Comparison of ENCODE assay signal across 35 cellular contexts in the genomic region with DNA sequence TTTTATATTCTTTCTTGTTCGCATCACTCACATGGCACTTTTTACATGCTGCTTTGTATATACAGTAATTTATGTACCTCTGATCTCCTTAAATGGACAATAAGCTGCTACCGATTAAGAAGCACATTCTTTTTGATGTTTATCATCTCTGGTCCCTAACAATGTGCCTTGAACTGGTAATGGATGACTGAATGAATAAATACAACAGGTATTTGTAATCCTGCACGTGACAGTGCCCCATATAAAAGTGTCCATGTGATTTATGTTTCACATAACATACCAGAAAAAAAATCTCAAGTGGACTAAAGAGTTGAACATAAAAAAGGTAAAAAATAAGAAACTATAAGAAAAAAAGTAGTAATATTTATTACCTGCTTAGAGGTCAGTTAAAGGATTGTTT. TPM values are rescaled to one million over a fixed set of nuclear protein-coding genes. Genes with fewer than 3 reads are reported as not detected.
A peak's percentile ranks its signal among the peaks of the same experiment; 100 is the strongest.
DNase-seq lines count a peak whose midpoint lies in the region; ATAC-seq, FAIRE-seq and TF ChIP-seq lines count a peak whose summit lies in the region.
"Had no signal": no experiment of that assay in that cellular context is flagged by ENCODE, and none has a peak within 500 bp of the region (broad histone marks: within the 10 kb centered on the region; RNA-seq: fewer than 3 reads in every experiment).

No MANE protein-coding gene starts in this region.

- peak; percentile 40 for DNase-seq in Caki2 (ENCODE audit: low read depth)
- DNase-seq in IMR-90, result no peak
- DNase-seq in K562 (ENCODE audit: extremely low read depth in 1 of 4, low spot score in 3 of 4), result no peak
- DNase-seq in psoas muscle, result no peak
- DNase-seq in left colon, result no peak
- DNase-seq in activated gamma-delta T cell (lab: John Stamatoyannopoulos, UW), result no peak
- no peak for DNase-seq in dorsolateral prefrontal cortex
- no peak for DNase-seq in cerebellum (ENCODE audit: low spot score)
- DNase-seq: ACHN; activated B cell treated with CpG ODN at 0.5 μM for 24 hours; activated CD4-positive, alpha-beta T cell treated with anti-CD3 and anti-CD28 coated beads, Interleukin-2, amount 10 ng/mL, durations not matched to agents 7 days and 5 days; activated effector memory CD4-positive, alpha-beta T cell treated with Interleukin-2 at 50 U/mL for 16 hours; activated naive CD8-positive, alpha-beta T cell treated with anti-CD3 and anti-CD28 coated beads for 36 hours; activated T-cell treated with anti-CD3 and anti-CD28 coated beads, Interleukin-2, amount 50 U/mL, for 1 hour; anterior cingulate cortex; CD8-positive, alpha-beta memory T cell; endodermal cell; mesenchymal stem cell; NCI-H1092; NCI-H1694; NCI-H446 treated with DMSO at 0.1 percent for 48 hours; ovary; retina; small intestine; stimulated activated CD4-positive, alpha-beta T cell treated with anti-CD3 and anti-CD28 coated beads, Interleukin-1b, Interleukin-23, amount 100 ng/mL, for 48 hours; stimulated activated CD8-positive, alpha-beta memory T cell treated with anti-CD3 and anti-CD28 coated beads, Interleukin-4, amount 100 ng/mL, for 48 hours; testis had no signal

- no peaks in the 10 kb centered on the region for H3K79me2 ChIP-seq in K562 (ENCODE audit: control insufficient read depth, insufficient read depth, low read length)

- H3K4ac ChIP-seq in IMR-90 (ENCODE audit: low read depth, low read length), result no peak overlapping the region

- H3K4me1 ChIP-seq in IMR-90 (ENCODE audit: control insufficient read depth, insufficient read depth, low read length) (peaks cover 14% of the 10 kb centered on the region), K562 (replicated peaks in 1 of 2; ENCODE audit: control insufficient read depth in 2 of 2, insufficient read depth in 2 of 2, low read length in 2 of 2) (peaks cover 3 to 41% of the 10 kb centered on the region in 2 experiments; a peak in 3 of 5 replicates), psoas muscle (peaks cover 76% of the 10 kb centered on the region)
- H3K4me1 ChIP-seq: testis had no signal

- no peaks in the 10 kb centered on the region for H3K36me3 ChIP-seq in IMR-90 (ENCODE audit: control insufficient read depth, insufficient read depth, low read length)
- no peaks in the 10 kb centered on the region for H3K36me3 ChIP-seq in K562 (ENCODE audit: control insufficient read depth, insufficient read depth, low read length)
- no peaks in the 10 kb centered on the region for H3K36me3 ChIP-seq in psoas muscle (ENCODE audit: insufficient read depth in 1 of 2, low read depth in 1 of 2)
- H3K36me3 ChIP-seq: cardiac muscle cell, esophagus muscularis mucosa, ovary, SJSA1 had no signal

- TF ChIP-seq POLR2A in IMR-90 (IDR thresholded peaks at IDR 0.05; ENCODE audit: low read depth, low read length) (no peak), K562 (conservative IDR thresholded peaks at IDR 0.05) (no peak)

- intact Hi-C loops in IMR-90 (cut with micrococcal nuclease), result no loop called here
- intact Hi-C loops in K562 (cut with micrococcal nuclease), result no loop called here
- intact Hi-C loops in psoas muscle (cut with DNase I), result no loop called here
- intact Hi-C loops in left colon (cut with DNase I, micrococcal nuclease), result no loop called here
- intact Hi-C loops in dorsolateral prefrontal cortex (cut with DNase I), result no loop called here

- H3K9me1 ChIP-seq in IMR-90 (ENCODE audit: insufficient read depth, low read length) (peaks cover 7% of the 10 kb centered on the region; the same call in 1 of the 2 replicates), K562 (ENCODE audit: control insufficient read depth, insufficient read depth, low read length) (no peaks in the 10 kb centered on the region)

- H4K8ac ChIP-seq in IMR-90 (ENCODE audit: low read depth in 2 of 2, low read length in 2 of 2), result no peak overlapping the region

- in situ Hi-C loops in Caki2 (cut with HindIII; ENCODE audit: low pct_unique_long_range_greater_than_20kb, low sequenced_read_pairs) (no loop called here), IMR-90 (cut with MboI; ENCODE audit: low sequenced_read_pairs) (no loop called here), K562 (cut with MboI) (no loop called here)

- H3K4me3 ChIP-seq in IMR-90 (ENCODE audit: insufficient read depth, low read depth, low read length) (no peak overlapping the region), K562 (no peak overlapping the region), psoas muscle (no peak overlapping the region), dorsolateral prefrontal cortex (no peak overlapping the region)
- H3K4me3 ChIP-seq: cardiac muscle cell, coronary artery, esophagus muscularis mucosa, ovary, SJSA1, testis had no signal

- FAIRE-seq in K562 (lab: Jason Lieb, UNC), result no peak
- FAIRE-seq: frontal cortex, G401.6, HepG2, small intestine had no signal

- H3K27ac ChIP-seq in IMR-90 (ENCODE audit: insufficient read depth, low read length) (no peak overlapping the region), K562 (ENCODE audit: extremely low read depth, low read depth, low read length) (no peak overlapping the region), psoas muscle (peak overlapping the region; percentile 98), dorsolateral prefrontal cortex (no peak overlapping the region)
- H3K27ac ChIP-seq: cardiac muscle cell, coronary artery, esophagus muscularis mucosa, ovary, SJSA1, testis had no signal

- BruUV-seq in IMR-90 (replicated peaks; lab: Mats Ljungman, UMichigan) (no TSS peak), K562 (replicated peaks; lab: Mats Ljungman, UMichigan) (no TSS peak)

- no peak overlapping the region for H3K14ac ChIP-seq in IMR-90 (replicated peaks; ENCODE audit: low read depth, low read length)

- H3K9ac ChIP-seq in IMR-90 (ENCODE audit: low read depth, low read length) (no peak overlapping the region), K562 (ENCODE audit: insufficient read depth in 1 of 2, low read depth in 2 of 2, low read length in 2 of 2) (no peak overlapping the region)

- no peak overlapping the region for H3K56ac ChIP-seq in IMR-90 (ENCODE audit: extremely low read depth, insufficient read depth, low read length)

- POLR2A ChIA-PET in IMR-90 (lab: Charles Lee; ENCODE audit: unreplicated experiment), result no interaction called here
- POLR2A ChIA-PET in K562 (lab: Yijun Ruan, JAX), result no interaction called here

- CTCF ChIA-PET in IMR-90 (lab: Yijun Ruan, JAX), result no interaction called here
- CTCF ChIA-PET in K562 (lab: Yijun Ruan, JAX; ENCODE audit: low intra/inter-chr PET ratio), result no interaction called here

- no peak overlapping the region for H2BK5ac ChIP-seq in IMR-90 (ENCODE audit: low read depth, low read length, poor library complexity, severe bottlenecking)

- H4K20me1 ChIP-seq in IMR-90 (ENCODE audit: insufficient read depth, low read length) (no peaks in the 10 kb centered on the region), K562 (replicated peaks; ENCODE audit: control insufficient read depth, insufficient read depth, low read length) (no peaks in the 10 kb centered on the region)

- H4K91ac ChIP-seq in IMR-90 (ENCODE audit: insufficient read depth, low read depth, low read length), result no peak overlapping the region

- H2AK5ac ChIP-seq in IMR-90 (ENCODE audit: low read depth, low read length), result no peak overlapping the region

- no peak for TF ChIP-seq CTCF in IMR-90 (conservative IDR thresholded peaks at IDR 0.05; ENCODE audit: low read depth, low read length)
- no peak for TF ChIP-seq CTCF in K562 (IDR thresholded peaks at IDR 0.05 in 2 of 3, conservative IDR thresholded peaks at IDR 0.05 in 1 of 3; ENCODE audit: insufficient read depth in 2 of 3, low read depth in 1 of 3, low read length in 3 of 3)
- no peak for TF ChIP-seq CTCF in psoas muscle (IDR thresholded peaks at IDR 0.05)
- no peak for TF ChIP-seq CTCF in dorsolateral prefrontal cortex (IDR thresholded peaks at IDR 0.05 in 54 of 56, conservative IDR thresholded peaks at IDR 0.05 in 2 of 56; ENCODE audit: low read depth in 1 of 56, partially characterized antibody in 56 of 56)

- no peak overlapping the region for H4K5ac ChIP-seq in IMR-90 (ENCODE audit: low read depth, low read length)

- H2BK15ac ChIP-seq in IMR-90 (ENCODE audit: low read depth, low read length), result no peak overlapping the region

- no peak overlapping the region for H2BK20ac ChIP-seq in IMR-90 (ENCODE audit: low read depth, low read length)

- dilution Hi-C loops in IMR-90 (cut with HindIII; ENCODE audit: low sequenced_read_pairs, unreplicated experiment), result no loop called here

- H2AFZ ChIP-seq in IMR-90 (replicated peaks; ENCODE audit: low read length, poor library complexity) (no peak overlapping the region), K562 (ENCODE audit: low read depth, low read length) (no peak overlapping the region)

- H3K4me2 ChIP-seq in IMR-90 (ENCODE audit: low read depth, low read length) (no peak overlapping the region), K562 (ENCODE audit: insufficient read depth, low read length) (no peak overlapping the region)

- no peak for ATAC-seq in IMR-90 (ENCODE audit: low read depth)
- no peak for ATAC-seq in K562
- no peak for ATAC-seq in psoas muscle
- no peak for ATAC-seq in left colon
- ATAC-seq: HCT116, HepG2 had no signal

- no peaks in the 10 kb centered on the region for H3K27me3 ChIP-seq in IMR-90 (ENCODE audit: control insufficient read depth, insufficient read depth, low read length)
- no peaks in the 10 kb centered on the region for H3K27me3 ChIP-seq in K562 (ENCODE audit: control insufficient read depth in 2 of 2, insufficient read depth in 2 of 2, low read length in 2 of 2)
- H3K27me3 ChIP-seq in psoas muscle (ENCODE audit: insufficient read depth in 3 of 3, low read length in 2 of 3), result no peaks in the 10 kb centered on the region
- H3K27me3 ChIP-seq in dorsolateral prefrontal cortex, result peaks cover 0 to 5% (median 0%) of the 10 kb centered on the region in 45 donors
- H3K27me3 ChIP-seq: cardiac muscle cell, esophagus muscularis mucosa, ovary, SJSA1, testis had no signal

- no peak overlapping the region for H2BK120ac ChIP-seq in IMR-90 (ENCODE audit: low read depth, low read length)

- H3K23ac ChIP-seq in IMR-90 (ENCODE audit: low read depth, low read length), result no peak overlapping the region

- peaks cover 2 to 10% of the 10 kb centered on the region in 2 experiments; a peak in 1 of 4 replicates for H3K79me1 ChIP-seq in IMR-90 (ENCODE audit: low read depth in 1 of 2, low read length in 2 of 2)

- WGBS in IMR-90 (ENCODE audit: extremely low coverage in 2 of 2, insufficient read length in 1 of 2), 2 experiments, result no CpG with 5 or more reads among the region's 3 CpGs
- 38% methylated on average over 3 of the region's 3 CpGs for WGBS in K562 (ENCODE audit: insufficient coverage, low coverage, missing lambda C conversion rate)
- WGBS in psoas muscle, 3 donors, result 46 to 65% (median 52%) methylated on average over 3 of the region's 3 CpGs

- no peak for TF ChIP-seq EP300 in K562 (IDR thresholded peaks at IDR 0.05; ENCODE audit: low read length)

- H3K18ac ChIP-seq in IMR-90 (ENCODE audit: low read depth, low read length), result no peak overlapping the region

- no peak overlapping the region for H2AK9ac ChIP-seq in IMR-90 (replicated peaks; ENCODE audit: low read depth, low read length, poor library complexity)

- TF ChIP-seq RAD21 in IMR-90 (IDR thresholded peaks at IDR 0.05; ENCODE audit: low read length) (no peak), K562 (CRISPR knock-in tag; conservative IDR thresholded peaks at IDR 0.05 in 1 of 2, IDR thresholded peaks at IDR 0.05 in 1 of 2) (no peak)

- H3K9me3 ChIP-seq in IMR-90 (ENCODE audit: control insufficient read depth, insufficient read depth, low read length) (no peaks in the 10 kb centered on the region), K562 (replicated peaks; ENCODE audit: control insufficient read depth, insufficient read depth, low read depth, low read length) (no peaks in the 10 kb centered on the region), psoas muscle (no peaks in the 10 kb centered on the region)
- H3K9me3 ChIP-seq: esophagus muscularis mucosa, ovary, SJSA1, testis had no signal

RNA-seq across cellular contexts. Expression of gene SLAIN2, which starts 7.7 kb away (rescaled TPM):
- total RNA-seq in Caki2 (2014; rRNA removed; shearing (Covaris generic); ENCODE audit: low replicate concordance), result 24.7 and 115 TPM in 2 replicates
- total RNA-seq in IMR-90 (2012; rRNA removed) (23.3 and 32.2 TPM in 2 replicates), K562 (2014; rRNA removed) (8.4 and 11.5 TPM in 2 replicates), K562 (2014; rRNA removed; fragmentation: Illumina TruSeq; extraction: Trizol) (35.0 and 36.6 TPM in 2 replicates), K562 (2015; rRNA removed; fragmentation: Illumina TruSeq; extraction: Trizol) (46.9 and 56.8 TPM in 2 replicates), K562 (2021) (42.8 and 43.0 TPM in 2 replicates), psoas muscle (100 to 1,000 TPM; 157 to 204 (median 191) TPM), left colon (10 to 100 TPM; 90.1 to 94.4 TPM), dorsolateral prefrontal cortex (100 to 1,000 TPM in 3 of 120 experiments, 10 to 100 TPM in 117; 34.7 to 126 (median 68.5) TPM), cerebellum (85.7 TPM)
- polyA plus RNA-seq in IMR-90 (2012; rRNA removed) (42.3 and 53.0 TPM in 2 replicates), K562 (2011; rRNA removed) (25.5 and 41.8 TPM in 2 replicates), K562 (2014; fragmentation: Illumina TruSeq; extraction: Trizol) (86.2 and 116 TPM in 2 replicates), K562 (2014; fragmentation: Nextera tagmentation; extraction: Ambion mirVana) (1 to 10 TPM; 3.5 to 6.2 TPM), K562 (2014; rRNA removed) (11.7 and 20.2 TPM in 2 replicates), psoas muscle (100 to 1,000 TPM in 1 of 3 donors, 10 to 100 TPM in 2; 69.5 to 203 (median 79.9) TPM)
- 17.1 and 18.7 TPM in 2 replicates for polyA plus RNA-seq in IMR-90 (2012; cell fraction: cytosol; rRNA removed)
- 11.2 and 44.3 TPM in 2 replicates for polyA plus RNA-seq in IMR-90 (2012; cell fraction: nucleus; rRNA removed; ENCODE audit: low replicate concordance)
- 23.3 and 34.3 TPM in 2 replicates for total RNA-seq in K562 (2011; cell fraction: chromatin; rRNA removed; ENCODE audit: low replicate concordance)
- total RNA-seq in K562 (2011; cell fraction: nucleolus; rRNA removed), result 8.2 and 9.6 TPM in 2 replicates
- 16.6 and 27.1 TPM in 2 replicates for total RNA-seq in K562 (2011; cell fraction: nucleoplasm; rRNA removed)
- polyA plus RNA-seq in K562 (2011; cell fraction: cytosol; rRNA removed), result 19.2 and 27.7 TPM in 2 replicates
- polyA plus RNA-seq in K562 (2011; cell fraction: nucleus; rRNA removed), result 23.9 and 24.2 TPM in 2 replicates
- 42.5 and 45.8 TPM in 2 replicates for polyA plus RNA-seq in K562 (2012)
- 22.8 and 26.4 TPM in 2 replicates for polyA minus RNA-seq in K562 (2011; rRNA and poly(A)+ RNA removed)
- polyA minus RNA-seq in K562 (2011; cell fraction: cytosol; rRNA and poly(A)+ RNA removed), result 21.3 and 21.8 TPM in 2 replicates
- 12.5 and 32.0 TPM in 2 replicates for polyA minus RNA-seq in K562 (2011; cell fraction: nucleus; rRNA and poly(A)+ RNA removed)
